28 cellular contexts compared by ENCODE assay signal in genomic region chr20:14478126-14478525, GRCh38.
"Had no signal": no experiment of that assay in that cellular context is flagged by ENCODE, and none has a peak within 500 bp of the region (broad histone marks: within the 10 kb centered on the region; RNA-seq: fewer than 3 reads in every experiment).

No MANE protein-coding gene starts in this region.

- H3K27me3 ChIP-seq: adrenal gland, body of pancreas, heart left ventricle, testis, uterus had no signal

- H3K9me3 ChIP-seq: adrenal gland, body of pancreas, testis, uterus had no signal

- H3K4me3 ChIP-seq: adrenal gland, body of pancreas, heart left ventricle, skin epidermis, testis, uterus had no signal

- DNase-seq: activated CD4-positive, alpha-beta T cell treated with anti-CD3 and anti-CD28 coated beads for 48 hours; activated CD4-positive, alpha-beta T cell treated with anti-CD3 and anti-CD28 coated beads, Interleukin-2, amount 50 U/mL, for 48 hours; activated CD8-positive, alpha-beta memory T cell treated with anti-CD3 and anti-CD28 coated beads for 24 hours; activated effector memory CD4-positive, alpha-beta T cell treated with Interleukin-2 at 50 U/mL for 16 hours; activated naive CD4-positive, alpha-beta T cell treated with Interleukin-2 at 50 U/mL for 16 hours; adrenal gland; aorta; body of pancreas; effector CD8-positive, alpha-beta T cell; foreskin fibroblast; heart left ventricle; hypothalamus; immature natural killer cell; kidney; left colon; midbrain; naive thymus-derived CD8-positive, alpha-beta T cell; occipital lobe; right cardiac atrium; stimulated activated CD4-positive, alpha-beta T cell treated with anti-CD3 and anti-CD28 coated beads, Interleukin-12 subunit alpha, Interleukin-12 subunit beta, amount 100 ng/mL, for 4 hours; stimulated activated CD4-positive, alpha-beta T cell treated with anti-CD3 and anti-CD28 coated beads, Interleukin-4, amount 100 ng/mL, for 1 hour; stimulated activated naive CD8-positive, alpha-beta T cell treated with anti-CD3 and anti-CD28 coated beads, Interleukin-15, Interleukin-2, amounts not matched to agents 100 U/mL and 50 U/mL, for 24 hours; T-helper 9 cell; testis; uterus; WERI-Rb-1 had no signal

- ATAC-seq: activated CD4-positive, CD25-positive, alpha-beta regulatory T cell treated with anti-CD3 and anti-CD28 coated beads, Interleukin-2, amount 50 U/mL, for 24 hours; body of pancreas; heart left ventricle; left colon; naive thymus-derived CD8-positive, alpha-beta T cell; right cardiac atrium; stimulated activated naive CD8-positive, alpha-beta T cell treated with anti-CD3 and anti-CD28 coated beads, Interleukin-15, Interleukin-2, amounts not matched to agents 100 U/mL and 50 U/mL, for 24 hours had no signal

- H3K36me3 ChIP-seq: adrenal gland, heart left ventricle, uterus, WERI-Rb-1 had no signal
